Comparison of ENCODE assay signal across 19 cellular contexts in the genomic region with DNA sequence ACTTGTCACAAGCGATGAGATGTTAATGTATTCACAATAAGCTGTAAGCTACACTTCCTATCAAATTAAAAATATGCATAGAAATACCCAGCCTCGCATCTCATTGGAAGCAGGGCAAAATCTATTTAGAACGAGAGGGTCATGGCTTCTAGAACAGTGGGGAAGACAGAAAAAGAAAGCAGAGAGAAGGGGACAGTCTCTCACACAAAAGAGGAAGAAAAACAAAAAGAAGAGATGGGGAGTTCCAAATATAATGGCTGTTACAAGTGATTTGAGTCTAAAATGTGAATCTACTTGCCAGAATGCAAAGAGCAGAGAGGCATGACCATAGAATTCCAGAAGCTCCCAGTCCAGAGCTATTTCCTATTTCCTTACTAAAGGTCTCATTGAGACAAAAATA. TPM values are rescaled to one million over a fixed set of nuclear protein-coding genes. Genes with fewer than 3 reads are reported as not detected.
A peak's percentile ranks its signal among the peaks of the same experiment; 100 is the strongest.
DNase-seq lines count a peak whose midpoint lies in the region; ATAC-seq and TF ChIP-seq lines count a peak whose summit lies in the region.
"Had no signal": no experiment of that assay in that cellular context is flagged by ENCODE, and none has a peak within 500 bp of the region (broad histone marks: within the 10 kb centered on the region; RNA-seq: fewer than 3 reads in every experiment).

No MANE protein-coding gene starts in this region.

- H3K27me3 ChIP-seq in MM.1S (replicated peaks; ENCODE audit: insufficient read depth, low read length), result no peaks in the 10 kb centered on the region
- H3K27me3 ChIP-seq: heart right ventricle had no signal

- no peaks in the 10 kb centered on the region for H4K20me1 ChIP-seq in MM.1S (ENCODE audit: insufficient read depth, low read length)

- no peak for DNase-seq in activated naive CD4-positive, alpha-beta T cell treated with anti-CD3 and anti-CD28 coated beads for 36 hours
- DNase-seq in activated naive CD4-positive, alpha-beta T cell treated with Interleukin-2 at 50 U/mL for 16 hours, result no peak
- no peak for DNase-seq in activated T-helper 2 cell treated with anti-CD3 and anti-CD28 coated beads, Interferon-gamma antibody, Interleukin-2, Interleukin-4, amounts not matched to agents 10 μg/mL and 5 μg/mL and 100 μg/mL, durations not matched to agents 14 hours and 24 hours and 36 hours (ENCODE audit: low spot score)
- DNase-seq in CD14-positive monocyte (ENCODE audit: low spot score) (no peak), MM.1S (no peak)
- DNase-seq: activated CD4-positive, CD25-positive, alpha-beta regulatory T cell treated with anti-CD3 and anti-CD28 coated beads, Interleukin-2, amount 50 U/mL, for 72 hours; effector memory CD8-positive, alpha-beta T cell; EL; heart right ventricle; Karpas-422; mammary epithelial cell; NCI-H1436; psoas muscle; SHP77 treated with DMSO at 0.1 percent for 48 hours; stimulated activated naive CD4-positive, alpha-beta T cell treated with Interleukin-2 at 50 U/mL for 16 hours had no signal

- no peak overlapping the region for H3K27ac ChIP-seq in MM.1S (ENCODE audit: low read length)
- H3K27ac ChIP-seq: heart right ventricle, psoas muscle had no signal

- H3K9me3 Mint-ChIP-seq in activated naive CD4-positive, alpha-beta T cell treated with anti-CD3 and anti-CD28 coated beads for 36 hours, result no peaks in the 10 kb centered on the region
- no peaks in the 10 kb centered on the region for H3K9me3 Mint-ChIP-seq in activated T-helper 2 cell treated with anti-CD3 and anti-CD28 coated beads, Interferon-gamma antibody, Interleukin-2, Interleukin-4, amounts not matched to agents 10 μg/mL and 5 μg/mL and 100 μg/mL, durations not matched to agents 14 hours and 24 hours and 36 hours
- H3K9me3 Mint-ChIP-seq in CD14-positive monocyte, result peaks cover 0 to under 1% (median 0%) of the 10 kb centered on the region in 7 donors
- H3K9me3 Mint-ChIP-seq: effector memory CD8-positive, alpha-beta T cell; neural crest cell had no signal

- TF ChIP-seq CTCF in CD14-positive monocyte (IDR thresholded peaks at IDR 0.05) (no peak), MM.1S (IDR thresholded peaks at IDR 0.05; ENCODE audit: low read length) (no peak)

- no peak overlapping the region for H3K4me3 Mint-ChIP-seq in activated naive CD4-positive, alpha-beta T cell treated with anti-CD3 and anti-CD28 coated beads for 36 hours
- no peak overlapping the region for H3K4me3 Mint-ChIP-seq in activated T-helper 2 cell treated with anti-CD3 and anti-CD28 coated beads, Interferon-gamma antibody, Interleukin-2, Interleukin-4, amounts not matched to agents 10 μg/mL and 5 μg/mL and 100 μg/mL, durations not matched to agents 14 hours and 24 hours and 36 hours (ENCODE audit: low read depth)
- H3K4me3 Mint-ChIP-seq in CD14-positive monocyte, result no peak overlapping the region
- H3K4me3 Mint-ChIP-seq: effector memory CD8-positive, alpha-beta T cell; neural crest cell had no signal

- CTCF ChIA-PET in activated naive CD4-positive, alpha-beta T cell treated with anti-CD3 and anti-CD28 coated beads for 36 hours (lab: Charles Lee), result no interaction called here

- no peaks in the 10 kb centered on the region for H3K27me3 Mint-ChIP-seq in activated naive CD4-positive, alpha-beta T cell treated with anti-CD3 and anti-CD28 coated beads for 36 hours (ENCODE audit: low read depth)
- H3K27me3 Mint-ChIP-seq in activated T-helper 2 cell treated with anti-CD3 and anti-CD28 coated beads, Interferon-gamma antibody, Interleukin-2, Interleukin-4, amounts not matched to agents 10 μg/mL and 5 μg/mL and 100 μg/mL, durations not matched to agents 14 hours and 24 hours and 36 hours (ENCODE audit: low read depth), result no peaks in the 10 kb centered on the region
- no peaks in the 10 kb centered on the region for H3K27me3 Mint-ChIP-seq in CD14-positive monocyte (ENCODE audit: low read depth in 3 of 3)
- H3K27me3 Mint-ChIP-seq: effector memory CD8-positive, alpha-beta T cell had no signal

- H3K79me2 ChIP-seq in MM.1S (ENCODE audit: low read length), result no peaks in the 10 kb centered on the region

- H3K9ac ChIP-seq in MM.1S (ENCODE audit: low read length), result no peak overlapping the region

- H3K36me3 Mint-ChIP-seq in activated naive CD4-positive, alpha-beta T cell treated with anti-CD3 and anti-CD28 coated beads for 36 hours (ENCODE audit: low read depth), result peaks cover 33% of the 10 kb centered on the region
- peaks cover 84% of the 10 kb centered on the region for H3K36me3 Mint-ChIP-seq in activated T-helper 2 cell treated with anti-CD3 and anti-CD28 coated beads, Interferon-gamma antibody, Interleukin-2, Interleukin-4, amounts not matched to agents 10 μg/mL and 5 μg/mL and 100 μg/mL, durations not matched to agents 14 hours and 24 hours and 36 hours (ENCODE audit: low read depth)
- no peaks in the 10 kb centered on the region for H3K36me3 Mint-ChIP-seq in CD14-positive monocyte

- no peaks in the 10 kb centered on the region for H3F3A ChIP-seq in MM.1S (ENCODE audit: insufficient read depth, low read length)

- H3K36me3 ChIP-seq in MM.1S (replicated peaks; ENCODE audit: insufficient read depth, low read length), result no peaks in the 10 kb centered on the region
- H3K36me3 ChIP-seq: heart right ventricle had no signal

- H3K4me3 ChIP-seq in MM.1S (ENCODE audit: low read length), result no peak overlapping the region
- H3K4me3 ChIP-seq: heart right ventricle, psoas muscle had no signal

- peaks cover 61% of the 10 kb centered on the region for H3K4me1 Mint-ChIP-seq in activated naive CD4-positive, alpha-beta T cell treated with anti-CD3 and anti-CD28 coated beads for 36 hours (ENCODE audit: low read depth)
- H3K4me1 Mint-ChIP-seq in activated T-helper 2 cell treated with anti-CD3 and anti-CD28 coated beads, Interferon-gamma antibody, Interleukin-2, Interleukin-4, amounts not matched to agents 10 μg/mL and 5 μg/mL and 100 μg/mL, durations not matched to agents 14 hours and 24 hours and 36 hours (ENCODE audit: low read depth), result peaks cover 71% of the 10 kb centered on the region
- peaks cover 14% of the 10 kb centered on the region for H3K4me1 Mint-ChIP-seq in CD14-positive monocyte

- no peaks in the 10 kb centered on the region for H3K9me3 ChIP-seq in MM.1S (replicated peaks; ENCODE audit: insufficient read depth, low read length)
- H3K9me3 ChIP-seq: heart right ventricle, psoas muscle had no signal

- H3K4me2 ChIP-seq in MM.1S (ENCODE audit: low read depth, low read length), result no peak overlapping the region

- peaks cover 9% of the 10 kb centered on the region for H3K4me1 ChIP-seq in MM.1S (ENCODE audit: low read length)
- H3K4me1 ChIP-seq: psoas muscle had no signal

- intact Hi-C loops in activated naive CD4-positive, alpha-beta T cell treated with anti-CD3 and anti-CD28 coated beads for 36 hours (cut with micrococcal nuclease), result no loop called here
- intact Hi-C loops in activated T-helper 2 cell treated with anti-CD3 and anti-CD28 coated beads, Interferon-gamma antibody, Interleukin-2, Interleukin-4, amounts not matched to agents 10 μg/mL and 5 μg/mL and 100 μg/mL, durations not matched to agents 14 hours and 24 hours and 36 hours (cut with micrococcal nuclease), result no loop called here
- intact Hi-C loops in CD14-positive monocyte (cut with micrococcal nuclease), result no loop called here

- H3K9me2 ChIP-seq in MM.1S (replicated peaks; ENCODE audit: insufficient read depth, low read length), result no peaks in the 10 kb centered on the region

- H3K27ac Mint-ChIP-seq in activated naive CD4-positive, alpha-beta T cell treated with anti-CD3 and anti-CD28 coated beads for 36 hours, result peak overlapping the region; percentile 31
- H3K27ac Mint-ChIP-seq in activated T-helper 2 cell treated with anti-CD3 and anti-CD28 coated beads, Interferon-gamma antibody, Interleukin-2, Interleukin-4, amounts not matched to agents 10 μg/mL and 5 μg/mL and 100 μg/mL, durations not matched to agents 14 hours and 24 hours and 36 hours, result peak overlapping the region; percentile 58
- peak overlapping the region in 1 of 7 donors; percentile 44 for H3K27ac Mint-ChIP-seq in CD14-positive monocyte
- H3K27ac Mint-ChIP-seq: effector memory CD8-positive, alpha-beta T cell had no signal

- no peak overlapping the region for H2AFZ ChIP-seq in MM.1S (ENCODE audit: low read length)

- peak; percentile 46 for ATAC-seq in HG02798 (IDR thresholded peaks at IDR 0.05; ENCODE audit: poor library complexity, unreplicated experiment)
- no peak for ATAC-seq in HG03280 (IDR thresholded peaks at IDR 0.05; ENCODE audit: unreplicated experiment)
- ATAC-seq in GM18511 (IDR thresholded peaks at IDR 0.05; ENCODE audit: unreplicated experiment), result no peak
- ATAC-seq: effector memory CD8-positive, alpha-beta T cell; heart right ventricle; psoas muscle had no signal

RNA-seq across cellular contexts. Expression of gene LRRN3, which starts 13.8 kb away (rescaled TPM):
- 1 to 10 TPM; 5.4 to 5.8 TPM for total RNA-seq in activated naive CD4-positive, alpha-beta T cell treated with anti-CD3 and anti-CD28 coated beads for 36 hours
- 28.0 and 29.4 TPM in 2 replicates for total RNA-seq in activated T-helper 2 cell treated with anti-CD3 and anti-CD28 coated beads, Interferon-gamma antibody, Interleukin-2, Interleukin-4, amounts not matched to agents 10 μg/mL and 5 μg/mL and 100 μg/mL, durations not matched to agents 14 hours and 24 hours and 36 hours
- under 1 TPM; 0.12 to 0.22 TPM for polyA plus RNA-seq in CD14-positive monocyte
